ENCODE assay signal across 8 cellular contexts in genomic region chr9:124286292-124286931, GRCh38. TPM values are rescaled to one million over a fixed set of nuclear protein-coding genes. Genes with fewer than 3 reads are reported as not detected.
DNase-seq lines count a peak whose midpoint lies in the region; ATAC-seq and TF ChIP-seq lines count a peak whose summit lies in the region.

No MANE protein-coding gene starts in this region.

- H3K27me3 ChIP-seq in MG63: no peaks in the 10 kb centered on the region

- H3K36me3 ChIP-seq in MG63: peaks cover 46% of the 10 kb centered on the region

- H3K9me3 ChIP-seq in MG63: no peaks in the 10 kb centered on the region

- no peak overlapping the region for H3K4me3 ChIP-seq in MG63

- intact Hi-C loops in Calu3 (cut with micrococcal nuclease; ENCODE audit: unreplicated experiment): no loop called here

- ATAC-seq in GM21390 (IDR thresholded peaks at IDR 0.05; ENCODE audit: unreplicated experiment): peak; percentile 43
- peak; percentile 50 for ATAC-seq in memory B cell (ENCODE audit: low read depth)
- ATAC-seq in stimulated activated effector memory CD8-positive, alpha-beta T cell treated with anti-CD3 and anti-CD28 coated beads, Interleukin-12 subunit alpha, Interleukin-12 subunit beta, amount 100 ng/mL, for 72 hours: peak; percentile 95

- no TSS peak for BruUV-seq in Calu3 (replicated peaks; lab: Mats Ljungman, UMichigan)

- DNase-seq in Calu3 (peak; percentile 78), MG63 (peak; percentile 61), memory B cell (ENCODE audit: low spot score in 2 of 2) (peak; percentile 40 to 52), cerebellum (ENCODE audit: low spot score) (no peak), NCI-H2081 treated with DMSO at 0.1 percent for 48 hours (lab: John Stamatoyannopoulos, UW) (no peak)
- peak; percentile 63 to 87 for DNase-seq in stimulated activated effector memory CD8-positive, alpha-beta T cell treated with anti-CD3 and anti-CD28 coated beads, Interleukin-12 subunit alpha, Interleukin-12 subunit beta, amount 100 ng/mL, for 72 hours (ENCODE audit: low spot score in 2 of 2)

- peaks cover 36% of the 10 kb centered on the region for H3K36me3 Mint-ChIP-seq in Calu3 (ENCODE audit: insufficient read depth, unreplicated experiment)
- H3K36me3 Mint-ChIP-seq in activated naive CD8-positive, alpha-beta T cell: peaks cover 2% of the 10 kb centered on the region
- peaks cover 5% of the 10 kb centered on the region for H3K36me3 Mint-ChIP-seq in memory B cell
- peaks cover 12% of the 10 kb centered on the region for H3K36me3 Mint-ChIP-seq in stimulated activated effector memory CD8-positive, alpha-beta T cell treated with anti-CD3 and anti-CD28 coated beads, Interleukin-12 subunit alpha, Interleukin-12 subunit beta, amount 100 ng/mL, for 72 hours

- no peak for TF ChIP-seq CTCF in Calu3 (IDR thresholded peaks at IDR 0.05; ENCODE audit: unreplicated experiment)

- H3K27me3 Mint-ChIP-seq in Calu3 (ENCODE audit: unreplicated experiment) (no peaks in the 10 kb centered on the region), memory B cell (no peaks in the 10 kb centered on the region)
- H3K27me3 Mint-ChIP-seq in activated naive CD8-positive, alpha-beta T cell: peaks cover 1% of the 10 kb centered on the region

- no peaks in the 10 kb centered on the region for H3K9me3 Mint-ChIP-seq in Calu3 (ENCODE audit: low read depth, unreplicated experiment)
- no peaks in the 10 kb centered on the region for H3K9me3 Mint-ChIP-seq in activated naive CD8-positive, alpha-beta T cell (ENCODE audit: low read depth)
- H3K9me3 Mint-ChIP-seq in memory B cell: no peaks in the 10 kb centered on the region
- no peaks in the 10 kb centered on the region for H3K9me3 Mint-ChIP-seq in stimulated activated effector memory CD8-positive, alpha-beta T cell treated with anti-CD3 and anti-CD28 coated beads, Interleukin-12 subunit alpha, Interleukin-12 subunit beta, amount 100 ng/mL, for 72 hours

- CTCF ChIA-PET in Calu3 (lab: Charles Lee): interaction anchor here (0.6 to 1.0 kb wide), 4 partner anchors 11 to 188 kb away, joined by 3 to 7 read pairs (median 3); no protein-coding TSS in a partner anchor

- peak overlapping the region; percentile 16 for H3K27ac Mint-ChIP-seq in Calu3 (ENCODE audit: unreplicated experiment)
- peak overlapping the region; percentile 97 for H3K27ac Mint-ChIP-seq in activated naive CD8-positive, alpha-beta T cell
- H3K27ac Mint-ChIP-seq in memory B cell: peak overlapping the region; percentile 98
- peak overlapping the region; percentile 95 for H3K27ac Mint-ChIP-seq in stimulated activated effector memory CD8-positive, alpha-beta T cell treated with anti-CD3 and anti-CD28 coated beads, Interleukin-12 subunit alpha, Interleukin-12 subunit beta, amount 100 ng/mL, for 72 hours

- peaks cover 24% of the 10 kb centered on the region for H3K4me1 Mint-ChIP-seq in Calu3 (ENCODE audit: low read depth, unreplicated experiment)
- H3K4me1 Mint-ChIP-seq in activated naive CD8-positive, alpha-beta T cell (ENCODE audit: low read depth): peaks cover 33% of the 10 kb centered on the region
- peaks cover 50% of the 10 kb centered on the region for H3K4me1 Mint-ChIP-seq in memory B cell
- peaks cover 60% of the 10 kb centered on the region for H3K4me1 Mint-ChIP-seq in stimulated activated effector memory CD8-positive, alpha-beta T cell treated with anti-CD3 and anti-CD28 coated beads, Interleukin-12 subunit alpha, Interleukin-12 subunit beta, amount 100 ng/mL, for 72 hours

- peak overlapping the region; percentile 34 for H3K4me3 Mint-ChIP-seq in Calu3 (ENCODE audit: low read depth, unreplicated experiment)
- peak overlapping the region; percentile 79 for H3K4me3 Mint-ChIP-seq in activated naive CD8-positive, alpha-beta T cell
- peak overlapping the region; percentile 86 for H3K4me3 Mint-ChIP-seq in memory B cell
- H3K4me3 Mint-ChIP-seq in stimulated activated effector memory CD8-positive, alpha-beta T cell treated with anti-CD3 and anti-CD28 coated beads, Interleukin-12 subunit alpha, Interleukin-12 subunit beta, amount 100 ng/mL, for 72 hours: peak overlapping the region; percentile 71

RNA-seq across cellular contexts. Expression of gene NEK6, which starts 28.7 kb away (rescaled TPM):
- total RNA-seq in Calu3 (2022) (42.2 and 43.0 TPM in 2 replicates), cerebellum (18.9 TPM)
- total RNA-seq in MG63 (2014; rRNA removed; shearing (Covaris generic); ENCODE audit: low replicate concordance): 25.0 and 33.1 TPM in 2 replicates

Comparison
In these comparisons a context has a peak if more than half of its experiments do, and no peak if none do; other contexts are left out.
1. DNase-seq: peak in Calu3 (single experiment), MG63 (single experiment), memory B cell (2 of 2) and stimulated activated effector memory CD8-positive, alpha-beta T cell treated with anti-CD3 and anti-CD28 coated beads, Interleukin-12 subunit alpha, Interleukin-12 subunit beta, amount 100 ng/mL, for 72 hours (2 of 2); none in cerebellum (single experiment) and NCI-H2081 treated with DMSO at 0.1 percent for 48 hours (single experiment).
2. H3K27ac Mint-ChIP-seq: peak in every context shown above with its lines; median percentile 98 in memory B cell; 97 in activated naive CD8-positive, alpha-beta T cell; 95 in stimulated activated effector memory CD8-positive, alpha-beta T cell treated with anti-CD3 and anti-CD28 coated beads, Interleukin-12 subunit alpha, Interleukin-12 subunit beta, amount 100 ng/mL, for 72 hours; 16 in Calu3.
3. H3K4me3 Mint-ChIP-seq: peak in every context shown above with its lines; median percentile 86 in memory B cell; 79 in activated naive CD8-positive, alpha-beta T cell; 71 in stimulated activated effector memory CD8-positive, alpha-beta T cell treated with anti-CD3 and anti-CD28 coated beads, Interleukin-12 subunit alpha, Interleukin-12 subunit beta, amount 100 ng/mL, for 72 hours; 34 in Calu3.
4. ATAC-seq: peak in every context shown above with its lines; median percentile 95 in stimulated activated effector memory CD8-positive, alpha-beta T cell treated with anti-CD3 and anti-CD28 coated beads, Interleukin-12 subunit alpha, Interleukin-12 subunit beta, amount 100 ng/mL, for 72 hours; 50 in memory B cell; 43 in GM21390.